ENCODE assay signal across 26 cellular contexts in genomic region chr10:113051456-113051855, GRCh38.
"Had no signal": no experiment of that assay in that cellular context is flagged by ENCODE, and none has a peak within 500 bp of the region (broad histone marks: within the 10 kb centered on the region; RNA-seq: fewer than 3 reads in every experiment).

No MANE protein-coding gene starts in this region.

- H3K4me3 ChIP-seq: breast epithelium, colonic mucosa, esophagus muscularis mucosa, lower lobe of right lung, mucosa of descending colon, right lobe of liver, upper lobe of right lung had no signal

- H3K4me3 Mint-ChIP-seq: activated CD4-positive, alpha-beta T cell treated with anti-CD3 and anti-CD28 coated beads, Interleukin-2, amount 10 ng/mL, durations not matched to agents 7 days and 5 days; activated CD8-positive, alpha-beta T cell treated with anti-CD3 and anti-CD28 coated beads, Interleukin-2, amount 10 ng/mL, durations not matched to agents 7 days and 5 days; activated naive CD8-positive, alpha-beta T cell treated with anti-CD3 and anti-CD28 coated beads, Interleukin-2, amount 50 U/mL, for 24 hours; activated T-helper 1 cell treated with anti-CD3 and anti-CD28 coated beads, Interleukin-12 subunit alpha, Interleukin-12 subunit beta, Interleukin-2, Interleukin-4 antibody, amounts not matched to agents 30 ng/mL and 10 ng/mL and 1 ng/mL, durations not matched to agents 14 hours and 24 hours and 36 hours; naive B cell; stimulated activated naive B cell treated with anti-CD40 and anti-IgM and Interleukin-4, amounts not matched to agents 10 μg/mL and 1 μg/mL and 100 μg/mL, for 72 hours; T-helper 2 cell treated with Interferon-gamma antibody and Interleukin-4, amounts not matched to agents 5 μg/mL and 100 μg/mL, for 36 hours had no signal

- H3K9me3 ChIP-seq: breast epithelium, colonic mucosa, esophagus muscularis mucosa, lower lobe of right lung, mucosa of descending colon, right lobe of liver, upper lobe of right lung had no signal

- H3K9me3 Mint-ChIP-seq: activated CD4-positive, alpha-beta T cell treated with anti-CD3 and anti-CD28 coated beads, Interleukin-2, amount 10 ng/mL, durations not matched to agents 7 days and 5 days; activated naive CD8-positive, alpha-beta T cell treated with anti-CD3 and anti-CD28 coated beads, Interleukin-2, amount 50 U/mL, for 24 hours; activated T-helper 1 cell treated with anti-CD3 and anti-CD28 coated beads, Interleukin-12 subunit alpha, Interleukin-12 subunit beta, Interleukin-2, Interleukin-4 antibody, amounts not matched to agents 30 ng/mL and 10 ng/mL and 1 ng/mL, durations not matched to agents 14 hours and 24 hours and 36 hours; central memory CD8-positive, alpha-beta T cell; stimulated activated naive B cell treated with anti-CD40 and anti-IgM and Interleukin-4, amounts not matched to agents 10 μg/mL and 1 μg/mL and 100 μg/mL, for 72 hours; T-cell; T-helper 2 cell treated with Interferon-gamma antibody and Interleukin-4, amounts not matched to agents 5 μg/mL and 100 μg/mL, for 36 hours had no signal

- H3K36me3 ChIP-seq: breast epithelium, colonic mucosa, esophagus muscularis mucosa, lower lobe of right lung, right lobe of liver, upper lobe of right lung had no signal

- H3K27ac Mint-ChIP-seq: activated CD4-positive, alpha-beta T cell treated with anti-CD3 and anti-CD28 coated beads, Interleukin-2, amount 10 ng/mL, durations not matched to agents 7 days and 5 days; activated CD8-positive, alpha-beta T cell treated with anti-CD3 and anti-CD28 coated beads, Interleukin-2, amount 10 ng/mL, durations not matched to agents 7 days and 5 days; activated naive CD8-positive, alpha-beta T cell treated with anti-CD3 and anti-CD28 coated beads, Interleukin-2, amount 50 U/mL, for 24 hours; activated T-helper 1 cell treated with anti-CD3 and anti-CD28 coated beads, Interleukin-12 subunit alpha, Interleukin-12 subunit beta, Interleukin-2, Interleukin-4 antibody, amounts not matched to agents 30 ng/mL and 10 ng/mL and 1 ng/mL, durations not matched to agents 14 hours and 24 hours and 36 hours; naive B cell; stimulated activated naive B cell treated with anti-CD40 and anti-IgM and Interleukin-4, amounts not matched to agents 10 μg/mL and 1 μg/mL and 100 μg/mL, for 72 hours; T-cell; T-helper 2 cell treated with Interferon-gamma antibody and Interleukin-4, amounts not matched to agents 5 μg/mL and 100 μg/mL, for 36 hours had no signal

- H3K27me3 ChIP-seq: breast epithelium, colonic mucosa, esophagus muscularis mucosa, right lobe of liver, upper lobe of right lung had no signal

- ATAC-seq: activated CD4-positive, CD25-positive, alpha-beta regulatory T cell treated with anti-CD3 and anti-CD28 coated beads, Interleukin-2, amount 50 U/mL, for 24 hours; activated naive CD8-positive, alpha-beta T cell treated with anti-CD3 and anti-CD28 coated beads, Interleukin-2, amount 50 U/mL, for 24 hours; lower lobe of right lung; stimulated activated naive B cell treated with anti-CD40 and anti-IgM and Interleukin-4, amounts not matched to agents 10 μg/mL and 1 μg/mL and 100 μg/mL, for 72 hours had no signal

- FAIRE-seq: kidney, small intestine had no signal

- H3K27ac ChIP-seq: colonic mucosa, lower lobe of right lung, right lobe of liver, upper lobe of right lung, VCaP had no signal

- H3K4me1 ChIP-seq: colonic mucosa, right lobe of liver had no signal

- H3K4me1 Mint-ChIP-seq: stimulated activated naive B cell treated with anti-CD40 and anti-IgM and Interleukin-4, amounts not matched to agents 10 μg/mL and 1 μg/mL and 100 μg/mL, for 72 hours had no signal

- H3K36me3 Mint-ChIP-seq: naive B cell; stimulated activated naive B cell treated with anti-CD40 and anti-IgM and Interleukin-4, amounts not matched to agents 10 μg/mL and 1 μg/mL and 100 μg/mL, for 72 hours had no signal

- DNase-seq: activated CD4-positive, alpha-beta T cell treated with anti-CD3 and anti-CD28 coated beads, Interleukin-2, amount 10 ng/mL, durations not matched to agents 7 days and 5 days; activated CD8-positive, alpha-beta T cell treated with anti-CD3 and anti-CD28 coated beads, Interleukin-2, amount 10 ng/mL, durations not matched to agents 7 days and 5 days; activated gamma-delta T cell; activated naive CD4-positive, alpha-beta T cell treated with anti-CD3 and anti-CD28 coated beads, Interleukin-2, amount 50 U/mL, for 16 hours; activated naive CD8-positive, alpha-beta T cell treated with anti-CD3 and anti-CD28 coated beads, Interleukin-2, amount 50 U/mL, for 24 hours; aorta; colonic mucosa; kidney; lower lobe of right lung; mucosa of descending colon; naive B cell; posterior cingulate gyrus; right lobe of liver; stimulated activated CD4-positive, alpha-beta T cell treated with anti-CD3 and anti-CD28 coated beads, Interleukin-2, amount 100 ng/mL, for 48 hours; stimulated activated CD8-positive, alpha-beta memory T cell treated with anti-CD3 and anti-CD28 coated beads, Interleukin-4, amount 100 ng/mL, for 48 hours; stimulated activated naive B cell treated with anti-CD40 and anti-IgM and Interleukin-4, amounts not matched to agents 10 μg/mL and 1 μg/mL and 100 μg/mL, for 72 hours; T-cell; upper lobe of right lung had no signal
